In genomic region chr10:69818676-69819239, GRCh38 we compare ENCODE assay signal across 17 cellular contexts. TPM values are rescaled to one million over a fixed set of nuclear protein-coding genes. Genes with fewer than 3 reads are reported as not detected.
"Had no signal": no experiment of that assay in that cellular context is flagged by ENCODE, and none has a peak within 500 bp of the region (broad histone marks: within the 10 kb centered on the region; RNA-seq: fewer than 3 reads in every experiment).

No MANE protein-coding gene starts in this region.

- H3K4me1 Mint-ChIP-seq: mesothelial cell of epicardium had no signal

- H3K36me3 Mint-ChIP-seq: activated CD4-positive, alpha-beta memory T cell treated with anti-CD3 and anti-CD28 coated beads for 36 hours; activated naive CD8-positive, alpha-beta T cell; mesothelial cell of epicardium had no signal

- H3K27ac Mint-ChIP-seq: activated CD4-positive, alpha-beta memory T cell treated with anti-CD3 and anti-CD28 coated beads for 36 hours; activated naive CD8-positive, alpha-beta T cell; mesothelial cell of epicardium; T-helper 2 cell treated with Interferon-gamma antibody and Interleukin-4, amounts not matched to agents 5 μg/mL and 100 μg/mL, for 36 hours had no signal

- H3K27me3 ChIP-seq: breast epithelium, right lobe of liver, spleen, upper lobe of left lung had no signal

- H3K9me3 ChIP-seq: breast epithelium, right lobe of liver, upper lobe of left lung had no signal

- H3K4me3 Mint-ChIP-seq: activated CD4-positive, alpha-beta memory T cell treated with anti-CD3 and anti-CD28 coated beads for 36 hours; activated naive CD8-positive, alpha-beta T cell; mesothelial cell of epicardium; T-helper 2 cell treated with Interferon-gamma antibody and Interleukin-4, amounts not matched to agents 5 μg/mL and 100 μg/mL, for 36 hours had no signal

- DNase-seq: activated CD4-positive, alpha-beta memory T cell treated with anti-CD3 and anti-CD28 coated beads for 36 hours; activated CD4-positive, CD25-positive, alpha-beta regulatory T cell treated with anti-CD3 and anti-CD28 coated beads, Interleukin-2, amount 50 U/mL, for 72 hours; activated gamma-delta T cell; activated T-cell treated with anti-CD3 and anti-CD28 coated beads, Interleukin-2, amount 50 U/mL, for 48 hours; anterior cingulate cortex; dorsolateral prefrontal cortex; kidney; right lobe of liver; spleen; stimulated activated CD4-positive, alpha-beta T cell treated with anti-CD3 and anti-CD28 coated beads, Interleukin-1b, Interleukin-23, amount 100 ng/mL, for 48 hours; stimulated activated naive CD4-positive, alpha-beta T cell; substantia nigra; upper lobe of left lung had no signal

- H3K4me1 ChIP-seq: breast epithelium, right lobe of liver had no signal

- H3K27ac ChIP-seq: breast epithelium, dorsolateral prefrontal cortex, right lobe of liver, spleen, upper lobe of left lung had no signal

- H3K36me3 ChIP-seq: breast epithelium, right lobe of liver, spleen, upper lobe of left lung had no signal

- H3K27me3 Mint-ChIP-seq: activated CD4-positive, alpha-beta memory T cell treated with anti-CD3 and anti-CD28 coated beads for 36 hours; activated naive CD8-positive, alpha-beta T cell had no signal

- H3K4me3 ChIP-seq: breast epithelium, dorsolateral prefrontal cortex, right lobe of liver, spleen, upper lobe of left lung had no signal

- ATAC-seq: right lobe of liver had no signal

RNA-seq across cellular contexts. Expression of gene COL13A1, which starts 17.1 kb away (rescaled TPM):
- total RNA-seq: activated CD4-positive, alpha-beta memory T cell treated with anti-CD3 and anti-CD28 coated beads for 36 hours had no signal
